In the genomic region with DNA sequence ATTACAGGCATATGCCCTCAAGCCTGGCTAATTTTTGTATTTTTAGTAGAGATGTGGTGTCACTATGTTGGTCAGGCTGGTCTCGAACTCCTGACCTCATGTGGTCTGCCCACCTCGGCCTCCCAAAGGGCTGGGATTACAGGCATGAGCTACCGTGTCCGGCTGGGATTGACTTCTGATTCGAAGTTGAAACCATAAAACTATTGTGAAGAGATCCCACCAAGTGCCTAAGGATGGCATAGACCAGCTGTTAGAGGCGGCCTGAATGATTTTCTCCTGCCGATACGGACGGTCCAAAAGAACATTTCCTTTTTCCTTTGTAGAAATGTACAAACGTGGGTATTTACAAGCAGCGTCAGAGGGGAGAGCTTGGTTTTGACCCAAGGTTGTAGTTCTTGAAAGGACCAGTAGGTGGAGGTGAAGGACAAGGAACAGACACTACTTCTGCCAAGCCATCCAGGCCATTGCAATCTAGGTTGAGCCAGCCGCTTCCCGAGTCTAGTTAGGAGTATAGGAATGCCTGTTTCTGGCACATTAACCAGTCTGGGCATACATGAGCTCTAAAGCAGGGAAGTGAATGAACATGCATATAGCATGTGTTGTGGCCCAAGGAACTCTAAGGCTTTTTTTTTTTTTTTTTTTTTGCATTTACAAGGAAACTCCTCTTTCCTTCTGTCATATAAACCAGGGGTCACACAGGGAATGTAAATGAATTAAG, we compare ENCODE assay signal across 1 cellular context.
TF ChIP-seq lines count a peak whose summit lies in the region.

No MANE protein-coding gene starts in this region.

TF ChIP-seq in HepG2, 621 proteins besides CTCF, POLR2A, EP300 and RAD21 (continues in another document):
- TF ChIP-seq SALL1 (CRISPR knock-in tag; IDR thresholded peaks at IDR 0.05): peak; percentile 18; the same call in 1 of the 2 replicates
- no peak for TF ChIP-seq FOXA1 (IDR thresholded peaks at IDR 0.05)
- peak; percentile 70 for TF ChIP-seq FOXA1 (CRISPR knock-in tag; IDR thresholded peaks at IDR 0.05)
- peak; percentile 56 for TF ChIP-seq TEAD3 (CRISPR knock-in tag; optimal IDR thresholded peaks at IDR 0.05; ENCODE audit: borderline replicate concordance)
- TF ChIP-seq CCAR2 (optimal IDR thresholded peaks at IDR 0.05; ENCODE audit: low read depth, low read length): no peak
- no peak for TF ChIP-seq TRIM24 (CRISPR knock-in tag; IDR thresholded peaks at IDR 0.05)
- no peak for TF ChIP-seq ZNF335 (CRISPR knock-in tag; IDR thresholded peaks at IDR 0.05)
- TF ChIP-seq, protein P1, sequence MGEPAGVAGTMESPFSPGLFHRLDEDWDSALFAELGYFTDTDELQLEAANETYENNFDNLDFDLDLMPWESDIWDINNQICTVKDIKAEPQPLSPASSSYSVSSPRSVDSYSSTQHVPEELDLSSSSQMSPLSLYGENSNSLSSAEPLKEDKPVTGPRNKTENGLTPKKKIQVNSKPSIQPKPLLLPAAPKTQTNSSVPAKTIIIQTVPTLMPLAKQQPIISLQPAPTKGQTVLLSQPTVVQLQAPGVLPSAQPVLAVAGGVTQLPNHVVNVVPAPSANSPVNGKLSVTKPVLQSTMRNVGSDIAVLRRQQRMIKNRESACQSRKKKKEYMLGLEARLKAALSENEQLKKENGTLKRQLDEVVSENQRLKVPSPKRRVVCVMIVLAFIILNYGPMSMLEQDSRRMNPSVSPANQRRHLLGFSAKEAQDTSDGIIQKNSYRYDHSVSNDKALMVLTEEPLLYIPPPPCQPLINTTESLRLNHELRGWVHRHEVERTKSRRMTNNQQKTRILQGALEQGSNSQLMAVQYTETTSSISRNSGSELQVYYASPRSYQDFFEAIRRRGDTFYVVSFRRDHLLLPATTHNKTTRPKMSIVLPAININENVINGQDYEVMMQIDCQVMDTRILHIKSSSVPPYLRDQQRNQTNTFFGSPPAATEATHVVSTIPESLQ (CRISPR knock-in tag; conservative IDR thresholded peaks at IDR 0.05): 0 out of 2 replicates have a peak, but pooled peaks have one; percentile 53
- 0 out of 2 replicates have a peak, but pooled peaks have one; percentile 22 for TF ChIP-seq DNMT3B (CRISPR knock-in tag; conservative IDR thresholded peaks at IDR 0.05)
- TF ChIP-seq, protein P2, sequence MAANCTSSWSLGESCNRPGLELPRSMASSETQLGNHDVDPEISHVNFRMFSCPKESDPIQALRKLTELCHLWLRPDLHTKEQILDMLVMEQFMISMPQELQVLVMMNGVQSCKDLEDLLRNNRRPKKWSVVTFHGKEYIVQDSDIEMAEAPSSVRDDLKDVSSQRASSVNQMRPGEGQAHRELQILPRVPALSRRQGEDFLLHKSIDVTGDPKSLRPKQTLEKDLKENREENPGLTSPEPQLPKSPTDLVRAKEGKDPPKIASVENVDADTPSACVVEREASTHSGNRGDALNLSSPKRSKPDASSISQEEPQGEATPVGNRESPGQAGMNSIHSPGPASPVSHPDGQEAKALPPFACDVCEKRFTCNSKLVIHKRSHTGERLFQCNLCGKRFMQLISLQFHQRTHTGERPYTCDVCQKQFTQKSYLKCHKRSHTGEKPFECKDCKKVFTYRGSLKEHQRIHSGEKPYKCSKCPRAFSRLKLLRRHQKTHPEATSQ (CRISPR knock-in tag; IDR thresholded peaks at IDR 0.05; ENCODE audit: borderline replicate concordance): no peak
- peak; percentile 97 for TF ChIP-seq SMC3 (IDR thresholded peaks at IDR 0.05; ENCODE audit: low read length)
- TF ChIP-seq HNRNPUL1 (IDR thresholded peaks at IDR 0.05; ENCODE audit: low read depth, low read length): no peak
- TF ChIP-seq, protein P3, sequence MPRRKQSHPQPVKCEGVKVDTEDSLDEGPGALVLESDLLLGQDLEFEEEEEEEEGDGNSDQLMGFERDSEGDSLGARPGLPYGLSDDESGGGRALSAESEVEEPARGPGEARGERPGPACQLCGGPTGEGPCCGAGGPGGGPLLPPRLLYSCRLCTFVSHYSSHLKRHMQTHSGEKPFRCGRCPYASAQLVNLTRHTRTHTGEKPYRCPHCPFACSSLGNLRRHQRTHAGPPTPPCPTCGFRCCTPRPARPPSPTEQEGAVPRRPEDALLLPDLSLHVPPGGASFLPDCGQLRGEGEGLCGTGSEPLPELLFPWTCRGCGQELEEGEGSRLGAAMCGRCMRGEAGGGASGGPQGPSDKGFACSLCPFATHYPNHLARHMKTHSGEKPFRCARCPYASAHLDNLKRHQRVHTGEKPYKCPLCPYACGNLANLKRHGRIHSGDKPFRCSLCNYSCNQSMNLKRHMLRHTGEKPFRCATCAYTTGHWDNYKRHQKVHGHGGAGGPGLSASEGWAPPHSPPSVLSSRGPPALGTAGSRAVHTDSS (CRISPR knock-in tag; conservative IDR thresholded peaks at IDR 0.05): no peak
- TF ChIP-seq WIZ (CRISPR knock-in tag; IDR thresholded peaks at IDR 0.05): no peak
- TF ChIP-seq, protein P4, sequence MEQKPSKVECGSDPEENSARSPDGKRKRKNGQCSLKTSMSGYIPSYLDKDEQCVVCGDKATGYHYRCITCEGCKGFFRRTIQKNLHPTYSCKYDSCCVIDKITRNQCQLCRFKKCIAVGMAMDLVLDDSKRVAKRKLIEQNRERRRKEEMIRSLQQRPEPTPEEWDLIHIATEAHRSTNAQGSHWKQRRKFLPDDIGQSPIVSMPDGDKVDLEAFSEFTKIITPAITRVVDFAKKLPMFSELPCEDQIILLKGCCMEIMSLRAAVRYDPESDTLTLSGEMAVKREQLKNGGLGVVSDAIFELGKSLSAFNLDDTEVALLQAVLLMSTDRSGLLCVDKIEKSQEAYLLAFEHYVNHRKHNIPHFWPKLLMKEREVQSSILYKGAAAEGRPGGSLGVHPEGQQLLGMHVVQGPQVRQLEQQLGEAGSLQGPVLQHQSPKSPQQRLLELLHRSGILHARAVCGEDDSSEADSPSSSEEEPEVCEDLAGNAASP (CRISPR knock-in tag; IDR thresholded peaks at IDR 0.05; ENCODE audit: borderline replicate concordance): 0 out of 2 replicates have a peak, but pooled peaks have one; percentile 36
- no peak for TF ChIP-seq ZNF660 (CRISPR knock-in tag; IDR thresholded peaks at IDR 0.05; ENCODE audit: borderline replicate concordance, low read depth)
- no peak for TF ChIP-seq SCMH1 (CRISPR knock-in tag; IDR thresholded peaks at IDR 0.05; ENCODE audit: borderline replicate concordance)
- peak; percentile 23; the same call in 1 of the 2 replicates for TF ChIP-seq IRF2 (CRISPR knock-in tag; IDR thresholded peaks at IDR 0.05)
- no peak for TF ChIP-seq HOXA7 (CRISPR knock-in tag; IDR thresholded peaks at IDR 0.05)
- TF ChIP-seq, protein P5, sequence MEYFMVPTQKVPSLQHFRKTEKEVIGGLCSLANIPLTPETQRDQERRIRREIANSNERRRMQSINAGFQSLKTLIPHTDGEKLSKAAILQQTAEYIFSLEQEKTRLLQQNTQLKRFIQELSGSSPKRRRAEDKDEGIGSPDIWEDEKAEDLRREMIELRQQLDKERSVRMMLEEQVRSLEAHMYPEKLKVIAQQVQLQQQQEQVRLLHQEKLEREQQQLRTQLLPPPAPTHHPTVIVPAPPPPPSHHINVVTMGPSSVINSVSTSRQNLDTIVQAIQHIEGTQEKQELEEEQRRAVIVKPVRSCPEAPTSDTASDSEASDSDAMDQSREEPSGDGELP (IDR thresholded peaks at IDR 0.05; ENCODE audit: borderline replicate concordance, low read depth): 0 out of 2 replicates have a peak, but pooled peaks have one; percentile 12
- TF ChIP-seq ETV5 (CRISPR knock-in tag; IDR thresholded peaks at IDR 0.05; ENCODE audit: borderline replicate concordance): 0 out of 2 replicates have a peak, but pooled peaks have one; percentile 30
- no peak for TF ChIP-seq ZNF7 (CRISPR knock-in tag; IDR thresholded peaks at IDR 0.05)
- no peak for TF ChIP-seq ZNF224 (CRISPR knock-in tag; IDR thresholded peaks at IDR 0.05)
- TF ChIP-seq, protein P6, sequence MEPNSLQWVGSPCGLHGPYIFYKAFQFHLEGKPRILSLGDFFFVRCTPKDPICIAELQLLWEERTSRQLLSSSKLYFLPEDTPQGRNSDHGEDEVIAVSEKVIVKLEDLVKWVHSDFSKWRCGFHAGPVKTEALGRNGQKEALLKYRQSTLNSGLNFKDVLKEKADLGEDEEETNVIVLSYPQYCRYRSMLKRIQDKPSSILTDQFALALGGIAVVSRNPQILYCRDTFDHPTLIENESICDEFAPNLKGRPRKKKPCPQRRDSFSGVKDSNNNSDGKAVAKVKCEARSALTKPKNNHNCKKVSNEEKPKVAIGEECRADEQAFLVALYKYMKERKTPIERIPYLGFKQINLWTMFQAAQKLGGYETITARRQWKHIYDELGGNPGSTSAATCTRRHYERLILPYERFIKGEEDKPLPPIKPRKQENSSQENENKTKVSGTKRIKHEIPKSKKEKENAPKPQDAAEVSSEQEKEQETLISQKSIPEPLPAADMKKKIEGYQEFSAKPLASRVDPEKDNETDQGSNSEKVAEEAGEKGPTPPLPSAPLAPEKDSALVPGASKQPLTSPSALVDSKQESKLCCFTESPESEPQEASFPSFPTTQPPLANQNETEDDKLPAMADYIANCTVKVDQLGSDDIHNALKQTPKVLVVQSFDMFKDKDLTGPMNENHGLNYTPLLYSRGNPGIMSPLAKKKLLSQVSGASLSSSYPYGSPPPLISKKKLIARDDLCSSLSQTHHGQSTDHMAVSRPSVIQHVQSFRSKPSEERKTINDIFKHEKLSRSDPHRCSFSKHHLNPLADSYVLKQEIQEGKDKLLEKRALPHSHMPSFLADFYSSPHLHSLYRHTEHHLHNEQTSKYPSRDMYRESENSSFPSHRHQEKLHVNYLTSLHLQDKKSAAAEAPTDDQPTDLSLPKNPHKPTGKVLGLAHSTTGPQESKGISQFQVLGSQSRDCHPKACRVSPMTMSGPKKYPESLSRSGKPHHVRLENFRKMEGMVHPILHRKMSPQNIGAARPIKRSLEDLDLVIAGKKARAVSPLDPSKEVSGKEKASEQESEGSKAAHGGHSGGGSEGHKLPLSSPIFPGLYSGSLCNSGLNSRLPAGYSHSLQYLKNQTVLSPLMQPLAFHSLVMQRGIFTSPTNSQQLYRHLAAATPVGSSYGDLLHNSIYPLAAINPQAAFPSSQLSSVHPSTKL (CRISPR knock-in tag; IDR thresholded peaks at IDR 0.05): no peak
- TF ChIP-seq, protein P7, sequence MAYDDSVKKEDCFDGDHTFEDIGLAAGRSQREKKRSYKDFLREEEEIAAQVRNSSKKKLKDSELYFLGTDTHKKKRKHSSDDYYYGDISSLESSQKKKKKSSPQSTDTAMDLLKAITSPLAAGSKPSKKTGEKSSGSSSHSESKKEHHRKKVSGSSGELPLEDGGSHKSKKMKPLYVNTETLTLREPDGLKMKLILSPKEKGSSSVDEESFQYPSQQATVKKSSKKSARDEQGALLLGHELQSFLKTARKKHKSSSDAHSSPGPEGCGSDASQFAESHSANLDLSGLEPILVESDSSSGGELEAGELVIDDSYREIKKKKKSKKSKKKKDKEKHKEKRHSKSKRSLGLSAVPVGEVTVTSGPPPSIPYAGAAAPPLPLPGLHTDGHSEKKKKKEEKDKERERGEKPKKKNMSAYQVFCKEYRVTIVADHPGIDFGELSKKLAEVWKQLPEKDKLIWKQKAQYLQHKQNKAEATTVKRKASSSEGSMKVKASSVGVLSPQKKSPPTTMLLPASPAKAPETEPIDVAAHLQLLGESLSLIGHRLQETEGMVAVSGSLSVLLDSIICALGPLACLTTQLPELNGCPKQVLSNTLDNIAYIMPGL (CRISPR knock-in tag; IDR thresholded peaks at IDR 0.05; ENCODE audit: borderline replicate concordance in 1 of 2, low read depth in 1 of 2): peak in 1 of 2 experiments; percentile 64; a peak in 1 of 4 replicates
- 0 out of 2 replicates have a peak, but pooled peaks have one; percentile 43 for TF ChIP-seq ZNF331 (CRISPR knock-in tag; IDR thresholded peaks at IDR 0.05)
- TF ChIP-seq THAP11 (CRISPR knock-in tag; IDR thresholded peaks at IDR 0.05): peak; percentile 36; the same call in 1 of the 2 replicates
- TF ChIP-seq SP4 (CRISPR knock-in tag; IDR thresholded peaks at IDR 0.05): peak; percentile 34; the same call in 1 of the 2 replicates
- TF ChIP-seq, protein P8, sequence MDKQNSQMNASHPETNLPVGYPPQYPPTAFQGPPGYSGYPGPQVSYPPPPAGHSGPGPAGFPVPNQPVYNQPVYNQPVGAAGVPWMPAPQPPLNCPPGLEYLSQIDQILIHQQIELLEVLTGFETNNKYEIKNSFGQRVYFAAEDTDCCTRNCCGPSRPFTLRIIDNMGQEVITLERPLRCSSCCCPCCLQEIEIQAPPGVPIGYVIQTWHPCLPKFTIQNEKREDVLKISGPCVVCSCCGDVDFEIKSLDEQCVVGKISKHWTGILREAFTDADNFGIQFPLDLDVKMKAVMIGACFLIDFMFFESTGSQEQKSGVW (CRISPR knock-in tag; IDR thresholded peaks at IDR 0.05; ENCODE audit: borderline replicate concordance): no peak
- TF ChIP-seq, protein P9, sequence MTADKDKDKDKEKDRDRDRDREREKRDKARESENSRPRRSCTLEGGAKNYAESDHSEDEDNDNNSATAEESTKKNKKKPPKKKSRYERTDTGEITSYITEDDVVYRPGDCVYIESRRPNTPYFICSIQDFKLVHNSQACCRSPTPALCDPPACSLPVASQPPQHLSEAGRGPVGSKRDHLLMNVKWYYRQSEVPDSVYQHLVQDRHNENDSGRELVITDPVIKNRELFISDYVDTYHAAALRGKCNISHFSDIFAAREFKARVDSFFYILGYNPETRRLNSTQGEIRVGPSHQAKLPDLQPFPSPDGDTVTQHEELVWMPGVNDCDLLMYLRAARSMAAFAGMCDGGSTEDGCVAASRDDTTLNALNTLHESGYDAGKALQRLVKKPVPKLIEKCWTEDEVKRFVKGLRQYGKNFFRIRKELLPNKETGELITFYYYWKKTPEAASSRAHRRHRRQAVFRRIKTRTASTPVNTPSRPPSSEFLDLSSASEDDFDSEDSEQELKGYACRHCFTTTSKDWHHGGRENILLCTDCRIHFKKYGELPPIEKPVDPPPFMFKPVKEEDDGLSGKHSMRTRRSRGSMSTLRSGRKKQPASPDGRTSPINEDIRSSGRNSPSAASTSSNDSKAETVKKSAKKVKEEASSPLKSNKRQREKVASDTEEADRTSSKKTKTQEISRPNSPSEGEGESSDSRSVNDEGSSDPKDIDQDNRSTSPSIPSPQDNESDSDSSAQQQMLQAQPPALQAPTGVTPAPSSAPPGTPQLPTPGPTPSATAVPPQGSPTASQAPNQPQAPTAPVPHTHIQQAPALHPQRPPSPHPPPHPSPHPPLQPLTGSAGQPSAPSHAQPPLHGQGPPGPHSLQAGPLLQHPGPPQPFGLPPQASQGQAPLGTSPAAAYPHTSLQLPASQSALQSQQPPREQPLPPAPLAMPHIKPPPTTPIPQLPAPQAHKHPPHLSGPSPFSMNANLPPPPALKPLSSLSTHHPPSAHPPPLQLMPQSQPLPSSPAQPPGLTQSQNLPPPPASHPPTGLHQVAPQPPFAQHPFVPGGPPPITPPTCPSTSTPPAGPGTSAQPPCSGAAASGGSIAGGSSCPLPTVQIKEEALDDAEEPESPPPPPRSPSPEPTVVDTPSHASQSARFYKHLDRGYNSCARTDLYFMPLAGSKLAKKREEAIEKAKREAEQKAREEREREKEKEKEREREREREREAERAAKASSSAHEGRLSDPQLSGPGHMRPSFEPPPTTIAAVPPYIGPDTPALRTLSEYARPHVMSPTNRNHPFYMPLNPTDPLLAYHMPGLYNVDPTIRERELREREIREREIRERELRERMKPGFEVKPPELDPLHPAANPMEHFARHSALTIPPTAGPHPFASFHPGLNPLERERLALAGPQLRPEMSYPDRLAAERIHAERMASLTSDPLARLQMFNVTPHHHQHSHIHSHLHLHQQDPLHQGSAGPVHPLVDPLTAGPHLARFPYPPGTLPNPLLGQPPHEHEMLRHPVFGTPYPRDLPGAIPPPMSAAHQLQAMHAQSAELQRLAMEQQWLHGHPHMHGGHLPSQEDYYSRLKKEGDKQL (CRISPR knock-in tag; IDR thresholded peaks at IDR 0.05; ENCODE audit: low read depth): no peak
- TF ChIP-seq MXD4 (CRISPR knock-in tag; IDR thresholded peaks at IDR 0.05): 0 out of 2 replicates have a peak, but pooled peaks have one; percentile 9
- no peak for TF ChIP-seq CREM (IDR thresholded peaks at IDR 0.05)
- TF ChIP-seq CREM (CRISPR knock-in tag; IDR thresholded peaks at IDR 0.05): no peak
- TF ChIP-seq ZNF501 (CRISPR knock-in tag; IDR thresholded peaks at IDR 0.05): peak; percentile 58; the same call in 1 of the 2 replicates
- 0 out of 2 replicates have a peak, but pooled peaks have one; percentile 31 for TF ChIP-seq RNF2 (conservative IDR thresholded peaks at IDR 0.05; ENCODE audit: low read depth)
- peak; percentile 52; the same call in 1 of the 2 replicates for TF ChIP-seq BHLHE40 (IDR thresholded peaks at IDR 0.05; ENCODE audit: low read length)
